8 cellular contexts compared by ENCODE assay signal in genomic region chr22:19891350-19892248, GRCh38. TPM values are rescaled to one million over a fixed set of nuclear protein-coding genes. Genes with fewer than 3 reads are reported as not detected.
DNase-seq lines count a peak whose midpoint lies in the region; ATAC-seq and TF ChIP-seq lines count a peak whose summit lies in the region.

No MANE protein-coding gene starts in this region.

- no peaks in the 10 kb centered on the region for H3K27me3 Mint-ChIP-seq in osteocyte (ENCODE audit: unreplicated experiment)

- RAD21 ChIA-PET in HCT116 (lab: Charles Lee; ENCODE audit: low non-redundant PET in 1 of 2, low total read pairs in 2 of 2, uncharacterized antibody in 2 of 2, unreplicated experiment in 2 of 2), result no interaction called here

- no TSS peak for BruUV-seq in HCT116 (replicated peaks; lab: Mats Ljungman, UMichigan)

- H3K4me2 ChIP-seq in BLaER1 (peak overlapping the region; percentile 87), HCT116 (ENCODE audit: low read length) (peak overlapping the region; percentile 73)

- H3K27me3 ChIP-seq in BLaER1, result no peaks in the 10 kb centered on the region
- no peaks in the 10 kb centered on the region for H3K27me3 ChIP-seq in HCT116 (ENCODE audit: insufficient read depth, low read length)

- H3K9me3 ChIP-seq in BLaER1 (no peaks in the 10 kb centered on the region), HCT116 (ENCODE audit: control insufficient read depth in 1 of 2, insufficient read depth in 1 of 2, low read depth in 1 of 2, low read length in 2 of 2) (no peaks in the 10 kb centered on the region)

- H3K4me3 ChIP-seq in BLaER1 (peak overlapping the region; percentile 32), HCT116 (replicated peaks in 1 of 2; ENCODE audit: low read depth in 1 of 2, low read length in 2 of 2) (peak overlapping the region in 1 of 2 experiments; percentile 24; a peak in 1 of 4 replicates)

- intact Hi-C loops in HCT116 (cut with micrococcal nuclease), result no loop called here

- H3K36me3 Mint-ChIP-seq in osteocyte (ENCODE audit: unreplicated experiment), result no peaks in the 10 kb centered on the region

- DNase-seq in HCT116 (ENCODE audit: low read depth, low spot score) (no peak), NCI-H774 (lab: John Stamatoyannopoulos, UW) (peak; percentile 46), epithelial cell of prostate (ENCODE audit: low read depth, low spot score) (peak; percentile 43), osteocyte (ENCODE audit: extremely low spot score, unreplicated experiment) (no peak)
- DNase-seq in activated CD8-positive, alpha-beta memory T cell treated with anti-CD3 and anti-CD28 coated beads for 1 hour (ENCODE audit: extremely low read depth in 1 of 2, low read depth in 1 of 2), result peak; percentile 50 to 60

- H4K20me1 ChIP-seq in BLaER1, result no peaks in the 10 kb centered on the region
- no peaks in the 10 kb centered on the region for H4K20me1 ChIP-seq in HCT116 (ENCODE audit: insufficient read depth)

- no peak overlapping the region for H2AFZ ChIP-seq in HCT116 (ENCODE audit: low read depth, low read length, poor library complexity, severe bottlenecking)

- H3K27ac ChIP-seq in BLaER1 (peak overlapping the region; percentile 95), HCT116 (ENCODE audit: low read depth, low read length) (0 out of 2 replicates have a peak overlapping the region, but pooled peaks have one; percentile 22), epithelial cell of prostate (peak overlapping the region; percentile 74)

- H3K79me2 ChIP-seq in HCT116 (ENCODE audit: insufficient read depth, low read length), result no peaks in the 10 kb centered on the region

- no peaks in the 10 kb centered on the region for H3K9me2 ChIP-seq in HCT116 (ENCODE audit: insufficient read depth)

- no peak for TF ChIP-seq RAD21 in HCT116 (IDR thresholded peaks at IDR 0.05; ENCODE audit: low read depth)

- peak; percentile 78 for ATAC-seq in HCT116
- ATAC-seq in HG03520 (IDR thresholded peaks at IDR 0.05; ENCODE audit: unreplicated experiment), result no peak
- no peak for ATAC-seq in HG02970 (IDR thresholded peaks at IDR 0.05; ENCODE audit: low FRiP score, unreplicated experiment)

- H3K36me3 ChIP-seq in BLaER1, result peaks cover 24% of the 10 kb centered on the region; the same call in 1 of the 2 replicates
- no peaks in the 10 kb centered on the region for H3K36me3 ChIP-seq in HCT116 (ENCODE audit: control insufficient read depth in 1 of 2, insufficient read depth in 2 of 2, low read length in 2 of 2)

- H3K4me1 ChIP-seq in BLaER1, result peaks cover 96% of the 10 kb centered on the region
- H3K4me1 ChIP-seq in HCT116 (ENCODE audit: control insufficient read depth in 1 of 2, insufficient read depth in 2 of 2, low read length in 2 of 2), result peaks cover 17 to 25% of the 10 kb centered on the region in 2 experiments

- TF ChIP-seq CTCF in HCT116 (IDR thresholded peaks at IDR 0.05 in 2 of 3, conservative IDR thresholded peaks at IDR 0.05 in 1 of 3; ENCODE audit: borderline replicate concordance in 1 of 3, insufficient read depth in 1 of 3, low read depth in 2 of 3, low read length in 2 of 3) (no peak), osteocyte (IDR thresholded peaks at IDR 0.05) (no peak)

- POLR2A ChIA-PET in HCT116 (lab: Charles Lee), result interaction anchor here (0.7 kb wide), 1 partner anchor 13 kb away, joined by 3 read pairs; no protein-coding TSS in a partner anchor

- CTCF ChIA-PET in HCT116 (lab: Charles Lee), result no interaction called here

- H3K4me1 Mint-ChIP-seq in osteocyte (ENCODE audit: unreplicated experiment), result peaks cover 40% of the 10 kb centered on the region

- no peaks in the 10 kb centered on the region for H3K9me3 Mint-ChIP-seq in osteocyte (ENCODE audit: unreplicated experiment)

- no peak overlapping the region for H3K4me3 Mint-ChIP-seq in osteocyte (ENCODE audit: unreplicated experiment)

- peak overlapping the region; percentile 95 for H3K27ac Mint-ChIP-seq in osteocyte (ENCODE audit: unreplicated experiment)

- TF ChIP-seq POLR2A in HCT116 (IDR thresholded peaks at IDR 0.05; ENCODE audit: borderline replicate concordance, extremely low read depth, insufficient read depth, insufficient read length), result no peak

- H3K9ac ChIP-seq in BLaER1 (peak overlapping the region; percentile 78), HCT116 (ENCODE audit: low read length) (peak overlapping the region; percentile 35)

TF ChIP-seq in HCT116, 20 proteins besides CTCF, POLR2A, EP300 and RAD21:
- TF ChIP-seq EGR1 (IDR thresholded peaks at IDR 0.05; ENCODE audit: low read depth) (peak; percentile 81), ELF1 (IDR thresholded peaks at IDR 0.05; ENCODE audit: borderline replicate concordance, low read depth) (no peak), JUND (IDR thresholded peaks at IDR 0.05) (no peak)
TF ChIP-seq in HCT116: peak in this region for 1.

RNA-seq across cellular contexts. Expression of gene GNB1L, which starts 36.9 kb away (rescaled TPM):
- 12.1 TPM for total RNA-seq in HCT116 (2021; ENCODE audit: unreplicated experiment)
- polyA plus RNA-seq in HCT116 (2012), result 8.8 and 10.9 TPM in 2 replicates
- total RNA-seq in osteocyte, result 6.0 and 6.1 TPM in 2 replicates

RNA-seq across cellular contexts. Expression of gene RTL10, which starts 36.9 kb away (rescaled TPM):
- total RNA-seq in HCT116 (2021; ENCODE audit: unreplicated experiment) (24.6 TPM), osteocyte (28.5 and 30.4 TPM in 2 replicates)
- 13.7 and 15.3 TPM in 2 replicates for polyA plus RNA-seq in HCT116 (2012)

RNA-seq across cellular contexts. Expression of gene COMT, which starts 50.0 kb away (rescaled TPM):
- total RNA-seq in HCT116 (2021; ENCODE audit: unreplicated experiment) (109 TPM), osteocyte (92.1 and 94.1 TPM in 2 replicates)
- 142 and 156 TPM in 2 replicates for polyA plus RNA-seq in HCT116 (2012)

RNA-seq across cellular contexts. Expression of gene TXNRD2, which starts 50.0 kb away (rescaled TPM):
- 19.7 TPM for total RNA-seq in HCT116 (2021; ENCODE audit: unreplicated experiment)
- polyA plus RNA-seq in HCT116 (2012), result 13.2 and 14.8 TPM in 2 replicates
- total RNA-seq in osteocyte, result 12.6 and 13.1 TPM in 2 replicates

Comparison
In these comparisons a context has a peak if more than half of its experiments do, and no peak if none do; other contexts are left out.
1. H3K27ac ChIP-seq: peak in every context shown above with its lines; median percentile 95 in BLaER1; 74 in epithelial cell of prostate; 22 in HCT116.
2. DNase-seq: peak in NCI-H774 (single experiment), activated CD8-positive, alpha-beta memory T cell treated with anti-CD3 and anti-CD28 coated beads for 1 hour (2 of 2) and epithelial cell of prostate (single experiment); none in HCT116 (single experiment) and osteocyte (single experiment).